19 cellular contexts compared by ENCODE assay signal in genomic region chr22:50406416-50407170, GRCh38.
DNase-seq lines count a peak whose midpoint lies in the region; ATAC-seq lines count a peak whose summit lies in the region.
"Had no signal": no experiment of that assay in that cellular context is flagged by ENCODE, and none has a peak within 500 bp of the region (broad histone marks: within the 10 kb centered on the region; RNA-seq: fewer than 3 reads in every experiment).

No MANE protein-coding gene starts in this region.

- H2BK5ac ChIP-seq in mesenchymal stem cell (ENCODE audit: low read depth, low read length, poor library complexity, severe bottlenecking) = no peak overlapping the region

- H3K4me3 Mint-ChIP-seq in T-helper 1 cell treated with Interleukin-12 subunit alpha and Interleukin-12 subunit beta and Interleukin-4 antibody, amounts not matched to agents 30 μg/mL and 1 μg/mL, for 36 hours = no peak overlapping the region
- no peak overlapping the region for H3K4me3 Mint-ChIP-seq in CD4-positive, CD25-positive, alpha-beta regulatory T cell
- H3K4me3 Mint-ChIP-seq in activated T-helper 17 cell treated with anti-CD3 and anti-CD28 coated beads, Interleukin-2, amount 50 U/mL, for 72 hours = no peak overlapping the region
- H3K4me3 Mint-ChIP-seq: activated naive CD8-positive, alpha-beta T cell; B cell had no signal

- no peak overlapping the region for H3K4ac ChIP-seq in mesenchymal stem cell (ENCODE audit: low read depth in 1 of 2, low read length in 2 of 2)

- H2AK5ac ChIP-seq in mesenchymal stem cell (ENCODE audit: low read length, severe bottlenecking) = no peak overlapping the region

- DNase-seq in T-helper 1 cell (no peak), mesenchymal stem cell (no peak), NCI-H187 (lab: John Stamatoyannopoulos, UW) (no peak), germinal center (ENCODE audit: low spot score) (no peak), amygdala (lab: John Stamatoyannopoulos, UW) (no peak)
- no peak for DNase-seq in CD4-positive, CD25-positive, alpha-beta regulatory T cell
- DNase-seq: activated CD4-positive, CD25-positive, alpha-beta regulatory T cell; activated CD8-positive, alpha-beta memory T cell treated with anti-CD3 and anti-CD28 coated beads, Interleukin-2, amount 50 U/mL, for 4 hours; Karpas-422; NCI-H774; stimulated activated CD4-positive, alpha-beta T cell treated with anti-CD3 and anti-CD28 coated beads, Interleukin-4, amount 100 ng/mL, for 24 hours; T-helper 9 cell had no signal

- H3K27me3 ChIP-seq in CD4-positive, CD25-positive, alpha-beta regulatory T cell (ENCODE audit: control insufficient read depth, insufficient read depth, low read length) = no peaks in the 10 kb centered on the region
- no peaks in the 10 kb centered on the region for H3K27me3 ChIP-seq in mesenchymal stem cell (ENCODE audit: control insufficient read depth in 1 of 2, insufficient read depth in 1 of 2, low read length in 2 of 2)

- H3K14ac ChIP-seq in mesenchymal stem cell (ENCODE audit: low read length in 2 of 2) = no peak overlapping the region

- no peaks in the 10 kb centered on the region for H3K9me3 Mint-ChIP-seq in T-helper 1 cell treated with Interleukin-12 subunit alpha and Interleukin-12 subunit beta and Interleukin-4 antibody, amounts not matched to agents 30 μg/mL and 1 μg/mL, for 36 hours
- no peaks in the 10 kb centered on the region for H3K9me3 Mint-ChIP-seq in CD4-positive, CD25-positive, alpha-beta regulatory T cell
- no peaks in the 10 kb centered on the region for H3K9me3 Mint-ChIP-seq in activated T-helper 17 cell treated with anti-CD3 and anti-CD28 coated beads, Interleukin-2, amount 50 U/mL, for 72 hours

- H3K27ac ChIP-seq in CD4-positive, CD25-positive, alpha-beta regulatory T cell (ENCODE audit: insufficient read depth, low read length, poor library complexity, severe bottlenecking) = no peak overlapping the region
- H3K27ac ChIP-seq in mesenchymal stem cell (ENCODE audit: low read length, poor library complexity, severe bottlenecking) = no peak overlapping the region
- H3K27ac ChIP-seq: 22Rv1, thoracic aorta had no signal

- no peak overlapping the region for H3K4me3 ChIP-seq in CD4-positive, CD25-positive, alpha-beta regulatory T cell (ENCODE audit: low read depth, low read length)
- no peak overlapping the region for H3K4me3 ChIP-seq in mesenchymal stem cell (ENCODE audit: insufficient read depth in 1 of 2, low read depth in 1 of 2, low read length in 2 of 2)
- H3K4me3 ChIP-seq: smooth muscle cell, thoracic aorta had no signal

- H2BK120ac ChIP-seq in mesenchymal stem cell (ENCODE audit: low read depth, low read length) = no peak overlapping the region

- peak overlapping the region; percentile 59 for H3K27ac Mint-ChIP-seq in T-helper 1 cell treated with Interleukin-12 subunit alpha and Interleukin-12 subunit beta and Interleukin-4 antibody, amounts not matched to agents 30 μg/mL and 1 μg/mL, for 36 hours
- peak overlapping the region; percentile 49 to 75 (median 71) for H3K27ac Mint-ChIP-seq in CD4-positive, CD25-positive, alpha-beta regulatory T cell
- H3K27ac Mint-ChIP-seq in activated T-helper 17 cell treated with anti-CD3 and anti-CD28 coated beads, Interleukin-2, amount 50 U/mL, for 72 hours = peak overlapping the region; percentile 77
- H3K27ac Mint-ChIP-seq: activated naive CD8-positive, alpha-beta T cell; B cell had no signal

- no peak overlapping the region for H3K18ac ChIP-seq in mesenchymal stem cell (ENCODE audit: low read depth in 1 of 2, low read length in 2 of 2)

- H3K79me1 ChIP-seq in mesenchymal stem cell (replicated peaks; ENCODE audit: low read length, poor library complexity, severe bottlenecking) = peaks cover 30% of the 10 kb centered on the region

- 97% methylated on average over 24 of the region's 25 CpGs for WGBS in mesenchymal stem cell

- H3K4me2 ChIP-seq in mesenchymal stem cell (ENCODE audit: low read length, poor library complexity, severe bottlenecking) = no peak overlapping the region
- H3K4me2 ChIP-seq: smooth muscle cell had no signal

- H2AFZ ChIP-seq in mesenchymal stem cell (ENCODE audit: low read depth, low read length) = no peak overlapping the region

- no peak overlapping the region for H2BK12ac ChIP-seq in mesenchymal stem cell (ENCODE audit: low read length in 2 of 2)

- H4K8ac ChIP-seq in mesenchymal stem cell (ENCODE audit: low read length) = no peak overlapping the region

- H3K27me3 Mint-ChIP-seq in T-helper 1 cell treated with Interleukin-12 subunit alpha and Interleukin-12 subunit beta and Interleukin-4 antibody, amounts not matched to agents 30 μg/mL and 1 μg/mL, for 36 hours (ENCODE audit: low read depth) = no peaks in the 10 kb centered on the region
- H3K27me3 Mint-ChIP-seq in CD4-positive, CD25-positive, alpha-beta regulatory T cell = no peaks in the 10 kb centered on the region
- H3K27me3 Mint-ChIP-seq in activated T-helper 17 cell treated with anti-CD3 and anti-CD28 coated beads, Interleukin-2, amount 50 U/mL, for 72 hours = no peaks in the 10 kb centered on the region
- H3K27me3 Mint-ChIP-seq: activated naive CD8-positive, alpha-beta T cell; B cell had no signal

- peaks cover 26% of the 10 kb centered on the region for H3K36me3 Mint-ChIP-seq in T-helper 1 cell treated with Interleukin-12 subunit alpha and Interleukin-12 subunit beta and Interleukin-4 antibody, amounts not matched to agents 30 μg/mL and 1 μg/mL, for 36 hours (ENCODE audit: low read depth)
- H3K36me3 Mint-ChIP-seq in CD4-positive, CD25-positive, alpha-beta regulatory T cell = peaks cover 10% of the 10 kb centered on the region
- peaks cover 70% of the 10 kb centered on the region for H3K36me3 Mint-ChIP-seq in activated T-helper 17 cell treated with anti-CD3 and anti-CD28 coated beads, Interleukin-2, amount 50 U/mL, for 72 hours (ENCODE audit: low read depth)
- H3K36me3 Mint-ChIP-seq: activated naive CD8-positive, alpha-beta T cell had no signal

- no peaks in the 10 kb centered on the region for H3K9me3 ChIP-seq in CD4-positive, CD25-positive, alpha-beta regulatory T cell (ENCODE audit: control insufficient read depth in 2 of 2, low read length in 2 of 2)
- no peaks in the 10 kb centered on the region for H3K9me3 ChIP-seq in mesenchymal stem cell (ENCODE audit: control insufficient read depth, low read length)
- H3K9me3 ChIP-seq: thoracic aorta had no signal

- H3K4me1 ChIP-seq in CD4-positive, CD25-positive, alpha-beta regulatory T cell (ENCODE audit: control insufficient read depth, insufficient read depth, low read length, poor library complexity, severe bottlenecking) = no peaks in the 10 kb centered on the region
- H3K4me1 ChIP-seq in mesenchymal stem cell (ENCODE audit: control insufficient read depth, insufficient read depth, low read depth, low read length) = peaks cover 15% of the 10 kb centered on the region

- peaks cover 3% of the 10 kb centered on the region for H3K4me1 Mint-ChIP-seq in T-helper 1 cell treated with Interleukin-12 subunit alpha and Interleukin-12 subunit beta and Interleukin-4 antibody, amounts not matched to agents 30 μg/mL and 1 μg/mL, for 36 hours (ENCODE audit: low read depth)
- H3K4me1 Mint-ChIP-seq in CD4-positive, CD25-positive, alpha-beta regulatory T cell = peaks cover 0 to 8% (median 3%) of the 10 kb centered on the region in 4 donors
- H3K4me1 Mint-ChIP-seq in activated T-helper 17 cell treated with anti-CD3 and anti-CD28 coated beads, Interleukin-2, amount 50 U/mL, for 72 hours = no peaks in the 10 kb centered on the region

- no peak overlapping the region for H3K23ac ChIP-seq in mesenchymal stem cell (ENCODE audit: low read length in 2 of 2)

- H3K36me3 ChIP-seq in CD4-positive, CD25-positive, alpha-beta regulatory T cell (ENCODE audit: control insufficient read depth, insufficient read depth, low read length) = peaks cover 40% of the 10 kb centered on the region
- H3K36me3 ChIP-seq in mesenchymal stem cell (ENCODE audit: control insufficient read depth in 1 of 2, insufficient read depth in 2 of 2, low read depth in 1 of 2, low read length in 2 of 2) = peaks cover 36 to 60% of the 10 kb centered on the region in 2 experiments

- H3K9ac ChIP-seq in mesenchymal stem cell (ENCODE audit: low read length) = no peak overlapping the region

- H4K91ac ChIP-seq in mesenchymal stem cell (ENCODE audit: low read length) = peak overlapping the region; percentile 2

- no peak overlapping the region for H2BK15ac ChIP-seq in mesenchymal stem cell (ENCODE audit: low read depth, poor library complexity, severe bottlenecking)

- ATAC-seq in CD4-positive, CD25-positive, alpha-beta regulatory T cell (ENCODE audit: low read depth in 2 of 2) = no peak
- no peak for ATAC-seq in activated T-helper 17 cell treated with anti-CD3 and anti-CD28 coated beads, Interleukin-2, amount 50 U/mL, for 72 hours (replicated peaks)
